17 cellular contexts compared by ENCODE assay signal in the genomic region with DNA sequence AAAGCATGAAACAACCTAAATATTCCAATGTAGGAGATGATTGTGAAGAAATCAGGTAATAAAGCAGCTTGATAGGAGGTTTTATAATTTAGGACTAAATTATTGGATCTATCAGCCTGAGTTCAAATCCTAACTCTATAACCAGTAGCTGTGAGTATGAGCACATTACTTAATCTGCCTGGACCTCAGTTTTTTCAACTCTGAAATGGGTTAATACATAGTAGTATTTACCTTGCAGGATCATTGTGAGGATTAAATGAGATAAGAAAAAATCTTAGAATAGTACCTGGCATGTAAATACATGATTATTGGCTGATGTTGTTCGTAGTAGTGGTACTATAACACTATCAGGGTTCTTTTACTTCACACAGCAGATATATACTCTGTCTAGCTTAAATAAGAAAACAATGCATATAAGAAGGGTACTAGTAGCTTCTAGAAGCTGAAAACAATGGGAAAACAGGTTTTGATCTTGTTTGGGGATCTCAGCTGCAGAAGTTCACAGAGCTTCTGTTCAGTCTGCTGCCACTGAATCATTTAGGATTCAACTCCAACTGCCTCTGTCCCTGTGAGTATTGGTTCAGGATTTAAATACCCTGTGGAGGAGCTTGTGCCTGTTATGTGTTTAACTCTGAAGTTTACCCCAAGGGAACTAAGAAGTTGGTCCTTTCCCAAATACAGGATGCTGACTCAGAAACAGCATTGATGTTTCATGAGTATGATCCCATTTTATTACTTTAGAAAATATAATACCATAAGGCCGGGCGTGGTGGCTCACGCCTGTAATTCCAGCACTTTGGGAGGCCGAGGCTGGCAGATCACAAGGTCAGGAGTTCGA. TPM values are rescaled to one million over a fixed set of nuclear protein-coding genes. Genes with fewer than 3 reads are reported as not detected.
DNase-seq lines count a peak whose midpoint lies in the region; ATAC-seq and TF ChIP-seq lines count a peak whose summit lies in the region.
"Had no signal": no experiment of that assay in that cellular context is flagged by ENCODE, and none has a peak within 500 bp of the region (broad histone marks: within the 10 kb centered on the region; RNA-seq: fewer than 3 reads in every experiment).

No MANE protein-coding gene starts in this region.

- no peaks in the 10 kb centered on the region for H3F3A ChIP-seq in GM23338 (replicated peaks; ENCODE audit: low read depth)

- H3K27me3 Mint-ChIP-seq in GM23338 (ENCODE audit: insufficient read depth, low read depth, poor library complexity), result peaks cover 7% of the 10 kb centered on the region
- H3K27me3 Mint-ChIP-seq: activated naive CD8-positive, alpha-beta T cell; CD4-positive, alpha-beta T cell had no signal

- H3K4me1 ChIP-seq in GM23338 (ENCODE audit: insufficient read depth), result peaks cover 32% of the 10 kb centered on the region
- H3K4me1 ChIP-seq in esophagus squamous epithelium, result peaks cover 0 to 20% (median 0%) of the 10 kb centered on the region in 3 donors
- H3K4me1 ChIP-seq: SJCRH30 had no signal

- ATAC-seq in GM23338 (no peak), HG02970 (IDR thresholded peaks at IDR 0.05; ENCODE audit: low FRiP score, unreplicated experiment) (no peak), GM18498 (IDR thresholded peaks at IDR 0.05; ENCODE audit: unreplicated experiment) (no peak)
- no peak for ATAC-seq in stimulated activated effector memory CD8-positive, alpha-beta T cell treated with anti-CD3 and anti-CD28 coated beads, Interleukin-12 subunit alpha, Interleukin-12 subunit beta, amount 100 ng/mL, for 72 hours
- ATAC-seq: sciatic nerve had no signal

- 30 to 79% methylated on average over 4 to 6 of the region's 6 CpGs for WGBS in esophagus squamous epithelium, 2 donors

- no peaks in the 10 kb centered on the region for H4K20me1 ChIP-seq in GM23338 (replicated peaks; ENCODE audit: insufficient read depth)

- H3K4me3 ChIP-seq in GM23338 (no peak overlapping the region), WERI-Rb-1 (ENCODE audit: low read depth, low read length) (no peak overlapping the region), fibroblast of pulmonary artery (replicated peaks; ENCODE audit: low read depth, low read length) (no peak overlapping the region), esophagus squamous epithelium (no peak overlapping the region)
- H3K4me3 ChIP-seq: SJCRH30, stomach had no signal

- H3K27ac ChIP-seq in GM23338 (ENCODE audit: low read depth) (no peak overlapping the region), WERI-Rb-1 (peak overlapping the region; percentile 39), esophagus squamous epithelium (peak overlapping the region in 2 of 4 donors; percentile 32 to 53)
- H3K27ac ChIP-seq: SJCRH30, stomach had no signal

- H3K27me3 ChIP-seq in GM23338 (ENCODE audit: insufficient read depth), result peaks cover 7% of the 10 kb centered on the region; the same call in 1 of the 2 replicates
- H3K27me3 ChIP-seq in WERI-Rb-1 (ENCODE audit: insufficient read depth, low read depth, severe bottlenecking), result no peaks in the 10 kb centered on the region
- no peaks in the 10 kb centered on the region for H3K27me3 ChIP-seq in esophagus squamous epithelium
- H3K27me3 ChIP-seq: SJCRH30, stomach had no signal

- H3K9me3 Mint-ChIP-seq in GM23338, result no peaks in the 10 kb centered on the region; the same call in 2 of the 3 replicates
- no peaks in the 10 kb centered on the region for H3K9me3 Mint-ChIP-seq in stimulated activated effector memory CD8-positive, alpha-beta T cell treated with anti-CD3 and anti-CD28 coated beads, Interleukin-12 subunit alpha, Interleukin-12 subunit beta, amount 100 ng/mL, for 72 hours
- H3K9me3 Mint-ChIP-seq: CD4-positive, alpha-beta T cell had no signal

- DNase-seq in GM23338 (ENCODE audit: low spot score) (no peak), WERI-Rb-1 (no peak), fibroblast of pulmonary artery (ENCODE audit: low read depth) (peak; percentile 38), esophagus squamous epithelium (lab: John Stamatoyannopoulos, UW) (no peak), NCI-H446 treated with DMSO at 0.1 percent for 48 hours (lab: John Stamatoyannopoulos, UW) (no peak)
- DNase-seq in stimulated activated effector memory CD8-positive, alpha-beta T cell treated with anti-CD3 and anti-CD28 coated beads, Interleukin-12 subunit alpha, Interleukin-12 subunit beta, amount 100 ng/mL, for 72 hours (ENCODE audit: low spot score in 2 of 2), result no peak
- DNase-seq: CD4-positive, alpha-beta T cell; islet precursor cell; KG1; NCI-H2029; NK-92 treated with Interleukin-12 subunit alpha and Interleukin-12 subunit beta, amount 100 ng/mL, for 24 hours; SJCRH30; stomach had no signal

- no peaks in the 10 kb centered on the region for H3K36me3 ChIP-seq in GM23338 (ENCODE audit: insufficient read depth)
- H3K36me3 ChIP-seq in WERI-Rb-1, result peaks cover 2% of the 10 kb centered on the region; the same call in 1 of the 2 replicates
- peaks cover 0 to 29% (median 0%) of the 10 kb centered on the region in 3 donors for H3K36me3 ChIP-seq in esophagus squamous epithelium
- H3K36me3 ChIP-seq: SJCRH30 had no signal

- no peaks in the 10 kb centered on the region for H3K9me2 ChIP-seq in GM23338 (ENCODE audit: insufficient read depth)

- H3K4me2 ChIP-seq in GM23338, result peak overlapping the region; percentile 49; the same call in 1 of the 2 replicates

- H3K36me3 Mint-ChIP-seq in GM23338 (ENCODE audit: low read depth), result no peaks in the 10 kb centered on the region
- H3K36me3 Mint-ChIP-seq in stimulated activated effector memory CD8-positive, alpha-beta T cell treated with anti-CD3 and anti-CD28 coated beads, Interleukin-12 subunit alpha, Interleukin-12 subunit beta, amount 100 ng/mL, for 72 hours, result peaks cover 85% of the 10 kb centered on the region

- H3K27ac Mint-ChIP-seq in GM23338, result no peak overlapping the region
- H3K27ac Mint-ChIP-seq in stimulated activated effector memory CD8-positive, alpha-beta T cell treated with anti-CD3 and anti-CD28 coated beads, Interleukin-12 subunit alpha, Interleukin-12 subunit beta, amount 100 ng/mL, for 72 hours, result peak overlapping the region; percentile 78
- H3K27ac Mint-ChIP-seq: activated naive CD8-positive, alpha-beta T cell; CD4-positive, alpha-beta T cell had no signal

- H3K9me3 ChIP-seq in WERI-Rb-1 (ENCODE audit: severe bottlenecking) (no peaks in the 10 kb centered on the region), esophagus squamous epithelium (no peaks in the 10 kb centered on the region)
- H3K9me3 ChIP-seq: SJCRH30, stomach had no signal

- H3K79me2 ChIP-seq in GM23338 (replicated peaks; ENCODE audit: insufficient read depth), result no peaks in the 10 kb centered on the region

- H2AFZ ChIP-seq in GM23338, result no peak overlapping the region

- TF ChIP-seq CTCF in GM23338 (conservative IDR thresholded peaks at IDR 0.05; ENCODE audit: low read depth in 2 of 2) (no peak), WERI-Rb-1 (IDR thresholded peaks at IDR 0.05; ENCODE audit: low read depth, low read length) (no peak), fibroblast of pulmonary artery (IDR thresholded peaks at IDR 0.05; ENCODE audit: low read length, missing control alignments) (no peak), esophagus squamous epithelium (IDR thresholded peaks at IDR 0.05) (no peak)

- intact Hi-C loops in esophagus squamous epithelium (cut with DNase I), result no loop called here

- no peak for TF ChIP-seq POLR2A in esophagus squamous epithelium (IDR thresholded peaks at IDR 0.05)

- no peak overlapping the region for H3K4me3 Mint-ChIP-seq in GM23338
- no peak overlapping the region for H3K4me3 Mint-ChIP-seq in stimulated activated effector memory CD8-positive, alpha-beta T cell treated with anti-CD3 and anti-CD28 coated beads, Interleukin-12 subunit alpha, Interleukin-12 subunit beta, amount 100 ng/mL, for 72 hours
- H3K4me3 Mint-ChIP-seq: activated naive CD8-positive, alpha-beta T cell; CD4-positive, alpha-beta T cell had no signal

- peaks cover 32% of the 10 kb centered on the region for H3K4me1 Mint-ChIP-seq in GM23338
- peaks cover 45% of the 10 kb centered on the region for H3K4me1 Mint-ChIP-seq in stimulated activated effector memory CD8-positive, alpha-beta T cell treated with anti-CD3 and anti-CD28 coated beads, Interleukin-12 subunit alpha, Interleukin-12 subunit beta, amount 100 ng/mL, for 72 hours

TF ChIP-seq in GM23338, 12 proteins besides CTCF, POLR2A, EP300 and RAD21 (continues in another document):
- TF ChIP-seq, protein P1, sequence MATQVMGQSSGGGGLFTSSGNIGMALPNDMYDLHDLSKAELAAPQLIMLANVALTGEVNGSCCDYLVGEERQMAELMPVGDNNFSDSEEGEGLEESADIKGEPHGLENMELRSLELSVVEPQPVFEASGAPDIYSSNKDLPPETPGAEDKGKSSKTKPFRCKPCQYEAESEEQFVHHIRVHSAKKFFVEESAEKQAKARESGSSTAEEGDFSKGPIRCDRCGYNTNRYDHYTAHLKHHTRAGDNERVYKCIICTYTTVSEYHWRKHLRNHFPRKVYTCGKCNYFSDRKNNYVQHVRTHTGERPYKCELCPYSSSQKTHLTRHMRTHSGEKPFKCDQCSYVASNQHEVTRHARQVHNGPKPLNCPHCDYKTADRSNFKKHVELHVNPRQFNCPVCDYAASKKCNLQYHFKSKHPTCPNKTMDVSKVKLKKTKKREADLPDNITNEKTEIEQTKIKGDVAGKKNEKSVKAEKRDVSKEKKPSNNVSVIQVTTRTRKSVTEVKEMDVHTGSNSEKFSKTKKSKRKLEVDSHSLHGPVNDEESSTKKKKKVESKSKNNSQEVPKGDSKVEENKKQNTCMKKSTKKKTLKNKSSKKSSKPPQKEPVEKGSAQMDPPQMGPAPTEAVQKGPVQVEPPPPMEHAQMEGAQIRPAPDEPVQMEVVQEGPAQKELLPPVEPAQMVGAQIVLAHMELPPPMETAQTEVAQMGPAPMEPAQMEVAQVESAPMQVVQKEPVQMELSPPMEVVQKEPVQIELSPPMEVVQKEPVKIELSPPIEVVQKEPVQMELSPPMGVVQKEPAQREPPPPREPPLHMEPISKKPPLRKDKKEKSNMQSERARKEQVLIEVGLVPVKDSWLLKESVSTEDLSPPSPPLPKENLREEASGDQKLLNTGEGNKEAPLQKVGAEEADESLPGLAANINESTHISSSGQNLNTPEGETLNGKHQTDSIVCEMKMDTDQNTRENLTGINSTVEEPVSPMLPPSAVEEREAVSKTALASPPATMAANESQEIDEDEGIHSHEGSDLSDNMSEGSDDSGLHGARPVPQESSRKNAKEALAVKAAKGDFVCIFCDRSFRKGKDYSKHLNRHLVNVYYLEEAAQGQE (IDR thresholded peaks at IDR 0.05; ENCODE audit: unreplicated experiment), result no peak
- TF ChIP-seq ZNF331 (CRISPR knock-in tag; IDR thresholded peaks at IDR 0.05; ENCODE audit: low read depth) (no peak), POLR2AphosphoS5 (IDR thresholded peaks at IDR 0.05; ENCODE audit: low read depth) (no peak), NANOG (IDR thresholded peaks at IDR 0.05; ENCODE audit: borderline replicate concordance) (no peak), EZH2phosphoT487 (IDR thresholded peaks at IDR 0.05; ENCODE audit: unreplicated experiment) (no peak), EZH2 (IDR thresholded peaks at IDR 0.05; ENCODE audit: low read depth, unreplicated experiment) (no peak)

RNA-seq across cellular contexts. Expression of a gene that starts 34.2 kb away (rescaled TPM):
- total RNA-seq in GM23338 (2014; rRNA removed; shearing (Covaris generic)), result 1.7 and 4.4 TPM in 2 replicates
- 1.3 and 1.7 TPM in 2 replicates for polyA plus RNA-seq in GM23338 (2016; fragmentation: Nextera tagmentation; extraction: Ambion mirVana)
- total RNA-seq in esophagus squamous epithelium, result 10 to 100 TPM; 20.0 to 27.1 (median 23.8) TPM
